11 cellular contexts compared by ENCODE assay signal in genomic region chr11:64088159-64089026, GRCh38. TPM values are rescaled to one million over a fixed set of nuclear protein-coding genes. Genes with fewer than 3 reads are reported as not detected.
DNase-seq lines count a peak whose midpoint lies in the region; ATAC-seq and TF ChIP-seq lines count a peak whose summit lies in the region.
"Had no signal": no experiment of that assay in that cellular context is flagged by ENCODE, and none has a peak within 500 bp of the region (broad histone marks: within the 10 kb centered on the region; RNA-seq: fewer than 3 reads in every experiment).

No MANE protein-coding gene starts in this region.

- H3K9me3 ChIP-seq in BLaER1 (no peaks in the 10 kb centered on the region), iPS DF 6.9 (ENCODE audit: control insufficient read depth, insufficient read depth, low read length) (no peaks in the 10 kb centered on the region)
- H3K9me3 ChIP-seq: adrenal gland had no signal

- ATAC-seq in HG03039 (IDR thresholded peaks at IDR 0.05; ENCODE audit: unreplicated experiment) (no peak), GM19395 (IDR thresholded peaks at IDR 0.05; ENCODE audit: unreplicated experiment) (no peak), GM21723 (IDR thresholded peaks at IDR 0.05; ENCODE audit: unreplicated experiment) (no peak)
- ATAC-seq: left lobe of liver had no signal

- peak overlapping the region; percentile 60 for H3K9ac ChIP-seq in BLaER1

- peaks cover 96% of the 10 kb centered on the region for H3K4me1 ChIP-seq in BLaER1
- H3K4me1 ChIP-seq in iPS DF 6.9 (ENCODE audit: control insufficient read depth, insufficient read depth, low read length): peaks cover 3% of the 10 kb centered on the region

- H3K36me3 ChIP-seq in BLaER1 (no peaks in the 10 kb centered on the region), iPS DF 6.9 (ENCODE audit: control insufficient read depth, insufficient read depth, low read length) (no peaks in the 10 kb centered on the region)
- H3K36me3 ChIP-seq: adrenal gland had no signal

- peak overlapping the region; percentile 97 for H3K4me2 ChIP-seq in BLaER1

- H4K20me1 ChIP-seq in BLaER1: peaks cover 93% of the 10 kb centered on the region

- DNase-seq in GM20000 (ENCODE audit: low spot score): peak; percentile 46
- peak; percentile 57 for DNase-seq in SK-N-DZ (ENCODE audit: low spot score)
- peak; percentile 29 for DNase-seq in iPS DF 6.9 (ENCODE audit: low read depth, low spot score)
- no peak for DNase-seq in SW 1271 (lab: John Stamatoyannopoulos, UW)
- DNase-seq: stimulated activated CD4-positive, alpha-beta T cell treated with anti-CD3 and anti-CD28 coated beads, Interleukin-4, amount 100 ng/mL, for 4 hours had no signal

- H3K27ac ChIP-seq in BLaER1: peak overlapping the region; percentile 82
- no peak overlapping the region for H3K27ac ChIP-seq in iPS DF 6.9 (ENCODE audit: low read length)

- H3K27me3 ChIP-seq in BLaER1 (no peaks in the 10 kb centered on the region), iPS DF 6.9 (ENCODE audit: control insufficient read depth, insufficient read depth, low read length) (no peaks in the 10 kb centered on the region)
- H3K27me3 ChIP-seq: adrenal gland had no signal

- WGBS in iPS DF 6.9 (ENCODE audit: insufficient coverage, insufficient read length): no CpG with 5 or more reads among the region's 26 CpGs

- H3K4me3 ChIP-seq in BLaER1: no peak overlapping the region
- H3K4me3 ChIP-seq in iPS DF 6.9 (ENCODE audit: low read length): no peak overlapping the region
- H3K4me3 ChIP-seq: adrenal gland had no signal

- no peak for TF ChIP-seq CTCF in GM20000 (IDR thresholded peaks at IDR 0.05; ENCODE audit: extremely low read depth, missing control alignments)

RNA-seq across cellular contexts. Expression of gene FLRT1, which starts 52.7 kb away (rescaled TPM):
- 1.1 and 2.5 TPM in 2 replicates for polyA plus RNA-seq in SK-N-DZ (2014; cell fraction: cytosol; rRNA removed)
- 0.72 and 1.4 TPM in 2 replicates for polyA plus RNA-seq in SK-N-DZ (2014; cell fraction: nucleus; rRNA removed)

Comparison
In these comparisons a context has a peak if more than half of its experiments do, and no peak if none do; other contexts are left out.
1. DNase-seq: peak in GM20000 (single experiment), SK-N-DZ (single experiment) and iPS DF 6.9 (single experiment); none in SW 1271 (0 of 2).